25 cellular contexts compared by ENCODE assay signal in genomic region chr7:112091768-112092167, GRCh38.
"Had no signal": no experiment of that assay in that cellular context is flagged by ENCODE, and none has a peak within 500 bp of the region (broad histone marks: within the 10 kb centered on the region; RNA-seq: fewer than 3 reads in every experiment).

No MANE protein-coding gene starts in this region.

- H3K27ac Mint-ChIP-seq: activated CD4-positive, alpha-beta memory T cell treated with anti-CD3 and anti-CD28 coated beads for 36 hours; activated naive CD4-positive, alpha-beta T cell treated with anti-CD3 and anti-CD28 coated beads for 36 hours; activated naive CD4-positive, alpha-beta T cell treated with anti-CD3 and anti-CD28 coated beads, Interleukin-2, amount 50 U/mL, for 72 hours; activated T-helper 1 cell treated with anti-CD3 and anti-CD28 coated beads, Interleukin-12 subunit alpha, Interleukin-12 subunit beta, Interleukin-2, Interleukin-4 antibody, amounts not matched to agents 30 ng/mL and 10 ng/mL and 1 ng/mL, durations not matched to agents 14 hours and 24 hours and 36 hours had no signal

- H3K9me3 Mint-ChIP-seq: activated CD4-positive, alpha-beta memory T cell treated with anti-CD3 and anti-CD28 coated beads for 36 hours; activated naive CD4-positive, alpha-beta T cell treated with anti-CD3 and anti-CD28 coated beads for 36 hours; activated naive CD4-positive, alpha-beta T cell treated with anti-CD3 and anti-CD28 coated beads, Interleukin-2, amount 50 U/mL, for 72 hours; activated T-cell treated with anti-CD3 and anti-CD28 coated beads, Interleukin-2, amount 50 U/mL, for 4 hours; activated T-helper 1 cell treated with anti-CD3 and anti-CD28 coated beads, Interleukin-12 subunit alpha, Interleukin-12 subunit beta, Interleukin-2, Interleukin-4 antibody, amounts not matched to agents 30 ng/mL and 10 ng/mL and 1 ng/mL, durations not matched to agents 14 hours and 24 hours and 36 hours had no signal

- H3K4me1 ChIP-seq: adrenal gland, breast epithelium had no signal

- H3K36me3 ChIP-seq: adrenal gland, breast epithelium, WERI-Rb-1 had no signal

- DNase-seq: activated CD4-positive, alpha-beta memory T cell treated with anti-CD3 and anti-CD28 coated beads for 36 hours; activated CD4-positive, alpha-beta T cell treated with anti-CD3 and anti-CD28 coated beads, Interleukin-2, amount 50 U/mL, for 1 hour; activated CD8-positive, alpha-beta memory T cell treated with anti-CD3 and anti-CD28 coated beads, Interleukin-2, amount 50 U/mL, for 4 hours; activated gamma-delta T cell treated with Interleukin-2 at 50 U/mL for 16 hours; activated naive CD4-positive, alpha-beta T cell treated with anti-CD3 and anti-CD28 coated beads for 36 hours; activated T-cell treated with anti-CD3 and anti-CD28 coated beads for 4 hours; activated T-cell treated with anti-CD3 and anti-CD28 coated beads, Interleukin-2, amount 50 U/mL, for 4 hours; adrenal gland; body of pancreas; NCI-H1048; NCI-H1105 treated with DMSO at 0.1 percent for 48 hours; NCI-H1436; NCI-H1694; NCI-H1930; NCI-H2081 treated with DMSO at 0.1 percent for 48 hours; NCI-H510A; NCI-H526; NCI-H748 treated with DMSO at 0.1 percent for 48 hours; Right ventricle myocardium superior; SW 1271; T1000; WERI-Rb-1 had no signal

- H3K36me3 Mint-ChIP-seq: activated CD4-positive, alpha-beta memory T cell treated with anti-CD3 and anti-CD28 coated beads for 36 hours; activated naive CD4-positive, alpha-beta T cell treated with anti-CD3 and anti-CD28 coated beads, Interleukin-2, amount 50 U/mL, for 72 hours had no signal

- H3K27ac ChIP-seq: adrenal gland, body of pancreas, breast epithelium, WERI-Rb-1 had no signal

- H3K4me3 Mint-ChIP-seq: activated CD4-positive, alpha-beta memory T cell treated with anti-CD3 and anti-CD28 coated beads for 36 hours; activated naive CD4-positive, alpha-beta T cell treated with anti-CD3 and anti-CD28 coated beads for 36 hours; activated T-cell treated with anti-CD3 and anti-CD28 coated beads, Interleukin-2, amount 50 U/mL, for 4 hours; activated T-helper 1 cell treated with anti-CD3 and anti-CD28 coated beads, Interleukin-12 subunit alpha, Interleukin-12 subunit beta, Interleukin-2, Interleukin-4 antibody, amounts not matched to agents 30 ng/mL and 10 ng/mL and 1 ng/mL, durations not matched to agents 14 hours and 24 hours and 36 hours had no signal

- H3K4me3 ChIP-seq: adrenal gland, body of pancreas, breast epithelium had no signal

- H3K27me3 ChIP-seq: adrenal gland, body of pancreas, breast epithelium had no signal
